Comparison of ENCODE assay signal across 18 cellular contexts in the genomic region with DNA sequence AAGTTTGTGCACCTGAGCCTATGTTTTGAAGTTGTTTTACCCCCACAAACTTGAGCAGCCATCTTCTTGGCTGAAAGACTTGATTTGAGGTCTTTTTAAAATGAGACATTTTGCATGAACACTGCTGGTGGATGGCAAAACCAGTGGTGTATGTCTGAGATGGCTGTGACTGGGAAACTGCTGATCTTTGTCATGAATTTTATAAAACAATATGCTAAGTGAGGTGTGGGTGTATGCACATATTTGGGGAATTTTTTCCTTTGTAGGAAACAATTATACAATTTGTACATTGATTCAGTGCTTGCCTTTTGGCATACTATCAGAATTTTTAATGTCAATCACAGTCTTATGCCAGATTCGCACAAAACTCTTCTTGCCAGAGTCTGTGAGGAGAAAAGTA. TPM values are rescaled to one million over a fixed set of nuclear protein-coding genes. Genes with fewer than 3 reads are reported as not detected.
DNase-seq lines count a peak whose midpoint lies in the region; ATAC-seq and TF ChIP-seq lines count a peak whose summit lies in the region.
"Had no signal": no experiment of that assay in that cellular context is flagged by ENCODE, and none has a peak within 500 bp of the region (broad histone marks: within the 10 kb centered on the region; RNA-seq: fewer than 3 reads in every experiment).

No MANE protein-coding gene starts in this region.

- no peak overlapping the region for H3K4me2 ChIP-seq in Karpas-422 (ENCODE audit: low read depth, low read length, poor library complexity, severe bottlenecking)

- DNase-seq in Karpas-422 (peak; percentile 24), dorsolateral prefrontal cortex (no peak), upper lobe of right lung (no peak), GM10248 (ENCODE audit: extremely low spot score) (no peak), NCI-H2081 (lab: John Stamatoyannopoulos, UW) (no peak)
- no peak for DNase-seq in stimulated activated naive CD8-positive, alpha-beta T cell treated with anti-CD3 and anti-CD28 coated beads, Interleukin-15, amount 100 ng/mL, for 72 hours
- DNase-seq: BE2C; CD4-positive, alpha-beta memory T cell; DMS79 treated with DMSO at 0.1 percent for 48 hours; KBM-7; NCI-H1417 treated with DMSO at 0.1 percent for 48 hours; NCI-H2029 treated with DMSO at 0.1 percent for 48 hours; NCI-H510A; NCI-H774; PC-3 had no signal

- no peak overlapping the region for H3K4me3 Mint-ChIP-seq in nephron
- H3K4me3 Mint-ChIP-seq in stimulated activated naive CD8-positive, alpha-beta T cell treated with anti-CD3 and anti-CD28 coated beads, Interleukin-15, amount 100 ng/mL, for 72 hours, result no peak overlapping the region
- H3K4me3 Mint-ChIP-seq: CD4-positive, alpha-beta memory T cell had no signal

- peaks cover 31% of the 10 kb centered on the region for H3K4me1 Mint-ChIP-seq in nephron
- H3K4me1 Mint-ChIP-seq in stimulated activated naive CD8-positive, alpha-beta T cell treated with anti-CD3 and anti-CD28 coated beads, Interleukin-15, amount 100 ng/mL, for 72 hours, result no peaks in the 10 kb centered on the region
- H3K4me1 Mint-ChIP-seq: CD4-positive, alpha-beta memory T cell had no signal

- H3K9me3 Mint-ChIP-seq in nephron, result no peaks in the 10 kb centered on the region
- H3K9me3 Mint-ChIP-seq in stimulated activated naive CD8-positive, alpha-beta T cell treated with anti-CD3 and anti-CD28 coated beads, Interleukin-15, amount 100 ng/mL, for 72 hours, result no peaks in the 10 kb centered on the region
- H3K9me3 Mint-ChIP-seq: CD4-positive, alpha-beta memory T cell had no signal

- no peak overlapping the region for H3K9ac ChIP-seq in Karpas-422 (ENCODE audit: low read length)

- intact Hi-C loops in dorsolateral prefrontal cortex (cut with DNase I) (no loop called here), upper lobe of right lung (cut with DNase I) (no loop called here)

- H2AFZ ChIP-seq in Karpas-422 (ENCODE audit: low read length), result no peak overlapping the region

- TF ChIP-seq CTCF in dorsolateral prefrontal cortex (IDR thresholded peaks at IDR 0.05 in 54 of 56, conservative IDR thresholded peaks at IDR 0.05 in 2 of 56; ENCODE audit: low read depth in 1 of 56, partially characterized antibody in 56 of 56), result no peak
- TF ChIP-seq CTCF in nephron (IDR thresholded peaks at IDR 0.05; ENCODE audit: unreplicated experiment in 3 of 3), result no peak
- TF ChIP-seq CTCF in upper lobe of right lung (IDR thresholded peaks at IDR 0.05), result no peak
- no peak for TF ChIP-seq CTCF in GM10248 (IDR thresholded peaks at IDR 0.05; ENCODE audit: control extremely low read depth, extremely low read depth, low read depth, missing control alignments)

- POLR2A ChIA-PET in GM10248 (lab: Yijun Ruan, JAX), result no interaction called here

- H3K27ac Mint-ChIP-seq in nephron, result peak overlapping the region in 2 of 3 experiments; percentile 87 to 90
- H3K27ac Mint-ChIP-seq in stimulated activated naive CD8-positive, alpha-beta T cell treated with anti-CD3 and anti-CD28 coated beads, Interleukin-15, amount 100 ng/mL, for 72 hours, result no peak overlapping the region

- H3K27ac ChIP-seq in Karpas-422 (ENCODE audit: low read length), result no peak overlapping the region
- peak overlapping the region in 44 of 59 donors; percentile 0 to 86 (median 65) for H3K27ac ChIP-seq in dorsolateral prefrontal cortex
- peak overlapping the region; percentile 45 for H3K27ac ChIP-seq in upper lobe of right lung
- H3K27ac ChIP-seq: SJSA1 had no signal

- no peaks in the 10 kb centered on the region for H3K4me1 ChIP-seq in Karpas-422 (ENCODE audit: low read length)
- H3K4me1 ChIP-seq in upper lobe of right lung, result peaks cover 23% of the 10 kb centered on the region
- H3K4me1 ChIP-seq: BE2C had no signal

- H3K4me3 ChIP-seq in Karpas-422 (ENCODE audit: low read length) (no peak overlapping the region), dorsolateral prefrontal cortex (no peak overlapping the region), upper lobe of right lung (no peak overlapping the region)
- H3K4me3 ChIP-seq: SJSA1 had no signal

- CTCF ChIA-PET in GM10248 (lab: Yijun Ruan, JAX), result interaction anchor here (2.9 kb wide), 1 partner anchor 16 kb away, joined by 17 read pairs; no protein-coding TSS in a partner anchor

- H3K9me2 ChIP-seq in Karpas-422 (replicated peaks; ENCODE audit: insufficient read depth, low read length), result no peaks in the 10 kb centered on the region

- ATAC-seq in upper lobe of right lung, result no peak
- no peak for ATAC-seq in stimulated activated naive CD8-positive, alpha-beta T cell treated with anti-CD3 and anti-CD28 coated beads, Interleukin-15, amount 100 ng/mL, for 72 hours
- ATAC-seq: PC-3 had no signal

- H3K79me2 ChIP-seq in Karpas-422 (ENCODE audit: low read length), result no peaks in the 10 kb centered on the region

- H3K9me3 ChIP-seq in Karpas-422 (ENCODE audit: low read length) (no peaks in the 10 kb centered on the region), upper lobe of right lung (no peaks in the 10 kb centered on the region)
- H3K9me3 ChIP-seq: BE2C, SJSA1 had no signal

- no peaks in the 10 kb centered on the region for H3K27me3 Mint-ChIP-seq in nephron (ENCODE audit: low read depth)
- H3K27me3 Mint-ChIP-seq in stimulated activated naive CD8-positive, alpha-beta T cell treated with anti-CD3 and anti-CD28 coated beads, Interleukin-15, amount 100 ng/mL, for 72 hours, result no peaks in the 10 kb centered on the region
- H3K27me3 Mint-ChIP-seq: CD4-positive, alpha-beta memory T cell had no signal

- peaks cover 15% of the 10 kb centered on the region for H3K36me3 Mint-ChIP-seq in nephron (ENCODE audit: low read depth)

- H4K20me1 ChIP-seq in Karpas-422 (ENCODE audit: insufficient read depth, low read depth, low read length), result no peaks in the 10 kb centered on the region

- H3K36me3 ChIP-seq in Karpas-422 (ENCODE audit: insufficient read depth, low read length) (no peaks in the 10 kb centered on the region), upper lobe of right lung (peaks cover 40% of the 10 kb centered on the region)
- H3K36me3 ChIP-seq: SJSA1 had no signal

- H3K27me3 ChIP-seq in Karpas-422 (ENCODE audit: low read length) (no peaks in the 10 kb centered on the region), dorsolateral prefrontal cortex (no peaks in the 10 kb centered on the region), upper lobe of right lung (no peaks in the 10 kb centered on the region)
- H3K27me3 ChIP-seq: BE2C, SJSA1 had no signal

RNA-seq across cellular contexts. Expression of gene ZAR1L, which starts 52.5 kb away (rescaled TPM):
- total RNA-seq in Karpas-422 (2014; rRNA removed; shearing (Covaris generic); ENCODE audit: low replicate concordance), result 0.32 TPM in 1 of 2 replicates, not detected in the other
- total RNA-seq in dorsolateral prefrontal cortex (under 1 TPM in 2 of 120 experiments, not detected in 118; 0.35 TPM), upper lobe of right lung (not detected)
- total RNA-seq: CD4-positive, alpha-beta memory T cell; G401; PC-3 had no signal

RNA-seq across cellular contexts. Expression of gene BRCA2, which starts 52.7 kb away (rescaled TPM):
- 11.9 and 16.8 TPM in 2 replicates for total RNA-seq in Karpas-422 (2014; rRNA removed; shearing (Covaris generic); ENCODE audit: low replicate concordance)
- 1 to 10 TPM in 31 of 120 experiments, under 1 TPM in 89; 0.11 to 3.3 (median 0.60) TPM for total RNA-seq in dorsolateral prefrontal cortex
- 3.6 TPM for total RNA-seq in upper lobe of right lung

Comparison
In these comparisons a context has a peak if more than half of its experiments do, and no peak if none do; other contexts are left out.
1. H3K27ac Mint-ChIP-seq: peak in nephron (2 of 3); none in stimulated activated naive CD8-positive, alpha-beta T cell treated with anti-CD3 and anti-CD28 coated beads, Interleukin-15, amount 100 ng/mL, for 72 hours (0 of 2).